ENCODE assay signal across 8 cellular contexts in the genomic region with DNA sequence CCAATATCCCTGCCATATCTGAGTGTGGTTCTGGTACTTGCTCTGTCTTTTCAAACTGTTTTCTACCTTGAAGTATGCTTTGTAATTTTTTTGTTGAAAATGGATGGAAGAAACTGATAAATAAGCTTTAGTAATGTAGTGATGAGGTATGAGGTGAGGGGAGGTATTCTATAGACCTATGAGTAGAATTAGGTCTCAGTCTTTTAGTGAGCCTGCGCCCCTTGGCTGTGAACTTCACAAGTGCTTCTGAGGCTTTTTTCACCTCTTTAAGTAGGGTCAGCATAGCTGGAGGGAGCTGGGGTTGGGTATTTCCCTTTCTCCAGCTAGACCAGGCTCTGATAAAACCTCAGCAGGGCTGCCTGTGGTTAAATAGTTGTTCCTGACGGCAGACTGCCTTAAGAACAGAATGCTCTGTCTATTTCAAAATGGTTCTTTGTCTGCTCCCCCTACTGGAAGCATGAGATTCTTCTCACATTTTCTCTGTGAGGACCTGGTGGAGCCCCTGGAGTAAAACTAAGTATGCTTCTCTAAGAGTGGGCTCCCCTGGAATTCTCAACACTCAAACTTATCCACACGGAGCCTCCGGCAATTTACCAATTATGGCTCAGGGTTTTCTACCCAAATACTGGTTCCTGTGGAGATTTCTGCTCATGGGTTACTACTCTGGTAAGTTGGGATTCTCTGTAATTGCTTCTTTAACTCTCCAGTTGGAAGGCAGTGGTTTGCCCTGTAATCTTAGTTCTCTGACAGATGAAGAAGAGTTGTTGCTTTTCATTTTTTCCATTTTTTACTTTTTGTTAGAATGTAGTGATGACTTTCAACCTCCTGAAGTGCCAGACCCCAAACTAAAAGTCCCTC. TPM values are rescaled to one million over a fixed set of nuclear protein-coding genes. Genes with fewer than 3 reads are reported as not detected.
DNase-seq lines count a peak whose midpoint lies in the region; ATAC-seq and TF ChIP-seq lines count a peak whose summit lies in the region.

No MANE protein-coding gene starts in this region.

- POLR2A ChIA-PET in activated CD4-positive, alpha-beta memory T cell treated with anti-CD3 and anti-CD28 coated beads, Interleukin-2, amount 10 ng/mL, durations not matched to agents 7 days and 5 days (lab: Charles Lee), result no interaction called here

- no peaks in the 10 kb centered on the region for H4K20me1 ChIP-seq in H9 (ENCODE audit: control insufficient read depth, insufficient read depth, insufficient read length)

- H2BK15ac ChIP-seq in H9 (ENCODE audit: low read depth, low read length), result no peak overlapping the region

- H3K36me3 Mint-ChIP-seq in H9 (ENCODE audit: insufficient read depth in 1 of 3, low read depth in 3 of 3), result peaks cover 0 to 7% (median 0%) of the 10 kb centered on the region in 3 experiments; a peak in 3 of 7 replicates
- no peaks in the 10 kb centered on the region for H3K36me3 Mint-ChIP-seq in activated naive CD4-positive, alpha-beta T cell treated with anti-CD3 and anti-CD28 coated beads for 36 hours (ENCODE audit: low read depth)
- H3K36me3 Mint-ChIP-seq in activated CD4-positive, alpha-beta memory T cell treated with anti-CD3 and anti-CD28 coated beads, Interleukin-2, amount 10 ng/mL, durations not matched to agents 7 days and 5 days (ENCODE audit: low read depth), result no peaks in the 10 kb centered on the region
- no peaks in the 10 kb centered on the region for H3K36me3 Mint-ChIP-seq in stimulated activated memory B cell treated with anti-CD40 and anti-IgM and Interleukin-4, amounts not matched to agents 10 μg/mL and 1 μg/mL and 100 μg/mL, for 72 hours

- no peaks in the 10 kb centered on the region for H3K27me3 ChIP-seq in H9 (ENCODE audit: insufficient read depth, low read length)

- no peak overlapping the region for H2BK12ac ChIP-seq in H9 (ENCODE audit: insufficient read length, low read depth, low read length)

- H3K23me2 ChIP-seq in H9 (ENCODE audit: insufficient read length, low read depth, low read length, poor library complexity, severe bottlenecking), result no peaks in the 10 kb centered on the region

- CTCF ChIA-PET in activated naive CD4-positive, alpha-beta T cell treated with anti-CD3 and anti-CD28 coated beads for 36 hours (lab: Charles Lee), result interaction anchor here (0.7 to 3.2 kb wide), 8 partner anchors 10 to 364 kb away, joined by 3 to 11 read pairs (median 3); a partner anchor contains a TSS
- CTCF ChIA-PET in activated CD4-positive, alpha-beta memory T cell treated with anti-CD3 and anti-CD28 coated beads, Interleukin-2, amount 10 ng/mL, durations not matched to agents 7 days and 5 days (lab: Charles Lee), result interaction anchor here (0.7 kb wide), 1 partner anchor 373 kb away, joined by 3 read pairs; no protein-coding TSS in a partner anchor

- no peaks in the 10 kb centered on the region for H3K9me3 ChIP-seq in H9 (ENCODE audit: control insufficient read depth, low read depth, low read length)

- TF ChIP-seq CTCF in AG10803 (conservative IDR thresholded peaks at IDR 0.05; ENCODE audit: low read length) (peak; percentile 82), H9 (conservative IDR thresholded peaks at IDR 0.05) (peak; percentile 74)

- H2BK5ac ChIP-seq in H9 (ENCODE audit: insufficient read length, low read length), result no peak overlapping the region

- no peak overlapping the region for H3K27ac ChIP-seq in H9 (ENCODE audit: insufficient read length, low read depth, low read length)

- no peak overlapping the region for H3K4ac ChIP-seq in H9 (ENCODE audit: low read depth, low read length)

- intact Hi-C loops in activated naive CD4-positive, alpha-beta T cell treated with anti-CD3 and anti-CD28 coated beads for 36 hours (cut with micrococcal nuclease), result loop anchor here (10.0 kb wide), 2 partner anchors 132 to 352 kb away; no protein-coding TSS in a partner anchor

- no CpG with 5 or more reads among the region's 4 CpGs for WGBS in H9 (ENCODE audit: extremely low coverage, insufficient read length, low lambda C conversion rate)

- no peak overlapping the region for H3K4me2 ChIP-seq in H9 (ENCODE audit: insufficient read depth, insufficient read length, low read length)

- peaks cover 9 to 13% of the 10 kb centered on the region in 2 experiments for H3K9me3 Mint-ChIP-seq in H9
- H3K9me3 Mint-ChIP-seq in activated naive CD4-positive, alpha-beta T cell treated with anti-CD3 and anti-CD28 coated beads for 36 hours, result peaks cover 8% of the 10 kb centered on the region
- peaks cover 3% of the 10 kb centered on the region for H3K9me3 Mint-ChIP-seq in activated CD4-positive, alpha-beta memory T cell treated with anti-CD3 and anti-CD28 coated beads, Interleukin-2, amount 10 ng/mL, durations not matched to agents 7 days and 5 days
- peaks cover 9% of the 10 kb centered on the region for H3K9me3 Mint-ChIP-seq in stimulated activated memory B cell treated with anti-CD40 and anti-IgM and Interleukin-4, amounts not matched to agents 10 μg/mL and 1 μg/mL and 100 μg/mL, for 72 hours

- no peak for ATAC-seq in stimulated activated memory B cell treated with anti-CD40 and anti-IgM and Interleukin-4, amounts not matched to agents 10 μg/mL and 1 μg/mL and 100 μg/mL, for 72 hours

- peaks cover 2% of the 10 kb centered on the region for H3K27me3 Mint-ChIP-seq in H9 (ENCODE audit: low read depth)
- peaks cover 35% of the 10 kb centered on the region for H3K27me3 Mint-ChIP-seq in activated naive CD4-positive, alpha-beta T cell treated with anti-CD3 and anti-CD28 coated beads for 36 hours (ENCODE audit: low read depth)
- peaks cover 44% of the 10 kb centered on the region for H3K27me3 Mint-ChIP-seq in activated CD4-positive, alpha-beta memory T cell treated with anti-CD3 and anti-CD28 coated beads, Interleukin-2, amount 10 ng/mL, durations not matched to agents 7 days and 5 days
- peaks cover 56% of the 10 kb centered on the region for H3K27me3 Mint-ChIP-seq in stimulated activated memory B cell treated with anti-CD40 and anti-IgM and Interleukin-4, amounts not matched to agents 10 μg/mL and 1 μg/mL and 100 μg/mL, for 72 hours

- H3K4me1 Mint-ChIP-seq in H9, result peaks cover 7 to 8% of the 10 kb centered on the region in 2 experiments; a peak in 3 of 4 replicates
- peaks cover 3% of the 10 kb centered on the region for H3K4me1 Mint-ChIP-seq in activated naive CD4-positive, alpha-beta T cell treated with anti-CD3 and anti-CD28 coated beads for 36 hours (ENCODE audit: low read depth)
- no peaks in the 10 kb centered on the region for H3K4me1 Mint-ChIP-seq in activated CD4-positive, alpha-beta memory T cell treated with anti-CD3 and anti-CD28 coated beads, Interleukin-2, amount 10 ng/mL, durations not matched to agents 7 days and 5 days
- no peaks in the 10 kb centered on the region for H3K4me1 Mint-ChIP-seq in stimulated activated memory B cell treated with anti-CD40 and anti-IgM and Interleukin-4, amounts not matched to agents 10 μg/mL and 1 μg/mL and 100 μg/mL, for 72 hours

- H2AFZ ChIP-seq in H9 (ENCODE audit: low read length), result no peak overlapping the region

- no peaks in the 10 kb centered on the region for H3K79me2 ChIP-seq in H9 (ENCODE audit: insufficient read depth, low read length)

- H3T11ph ChIP-seq in H9 (ENCODE audit: low read length), result no peak overlapping the region

- no peak overlapping the region for H3K23ac ChIP-seq in H9 (ENCODE audit: insufficient read length, low read depth, low read length)

- no peaks in the 10 kb centered on the region for H3K79me1 ChIP-seq in H9 (ENCODE audit: insufficient read depth, low read depth, low read length, poor library complexity, severe bottlenecking)

- H3K4me3 Mint-ChIP-seq in H9, result no peak overlapping the region
- H3K4me3 Mint-ChIP-seq in activated naive CD4-positive, alpha-beta T cell treated with anti-CD3 and anti-CD28 coated beads for 36 hours, result no peak overlapping the region
- H3K4me3 Mint-ChIP-seq in activated CD4-positive, alpha-beta memory T cell treated with anti-CD3 and anti-CD28 coated beads, Interleukin-2, amount 10 ng/mL, durations not matched to agents 7 days and 5 days, result no peak overlapping the region
- H3K4me3 Mint-ChIP-seq in stimulated activated memory B cell treated with anti-CD40 and anti-IgM and Interleukin-4, amounts not matched to agents 10 μg/mL and 1 μg/mL and 100 μg/mL, for 72 hours, result no peak overlapping the region

- no peaks in the 10 kb centered on the region for H3K4me1 ChIP-seq in H9 (ENCODE audit: insufficient read depth, low read length)

- no peak overlapping the region for H4K91ac ChIP-seq in H9 (ENCODE audit: insufficient read length, low read depth, low read length)

- no peak overlapping the region for H3K9ac ChIP-seq in H9 (ENCODE audit: extremely low read depth, insufficient read length, low read length)

- H4K5ac ChIP-seq in H9 (ENCODE audit: insufficient read length, low read depth, low read length), result no peak overlapping the region

- H3K27ac Mint-ChIP-seq in H9, result no peak overlapping the region
- no peak overlapping the region for H3K27ac Mint-ChIP-seq in activated naive CD4-positive, alpha-beta T cell treated with anti-CD3 and anti-CD28 coated beads for 36 hours
- H3K27ac Mint-ChIP-seq in activated CD4-positive, alpha-beta memory T cell treated with anti-CD3 and anti-CD28 coated beads, Interleukin-2, amount 10 ng/mL, durations not matched to agents 7 days and 5 days, result no peak overlapping the region
- no peak overlapping the region for H3K27ac Mint-ChIP-seq in stimulated activated memory B cell treated with anti-CD40 and anti-IgM and Interleukin-4, amounts not matched to agents 10 μg/mL and 1 μg/mL and 100 μg/mL, for 72 hours

- H3K4me3 ChIP-seq in AG10803 (ENCODE audit: low read length), result no peak overlapping the region

- no peak overlapping the region for H2AK5ac ChIP-seq in H9 (ENCODE audit: insufficient read length, low read length)

- H3K56ac ChIP-seq in H9 (ENCODE audit: insufficient read length, low read depth, low read length), result no peak overlapping the region

- DNase-seq in AG10803 (ENCODE audit: low read depth) (peak; percentile 81), H9 (peak; percentile 61), RPMI8226 (peak; percentile 76), fibroblast of gingiva (ENCODE audit: low read depth) (peak; percentile 44), non-pigmented ciliary epithelial cell (ENCODE audit: low read depth) (peak; percentile 58)
- no peak for DNase-seq in activated naive CD4-positive, alpha-beta T cell treated with anti-CD3 and anti-CD28 coated beads for 36 hours
- no peak for DNase-seq in activated CD4-positive, alpha-beta memory T cell treated with anti-CD3 and anti-CD28 coated beads, Interleukin-2, amount 10 ng/mL, durations not matched to agents 7 days and 5 days

- no peak overlapping the region for H4K8ac ChIP-seq in H9 (replicated peaks; ENCODE audit: insufficient read length, low read depth, low read length)

- H3K14ac ChIP-seq in H9 (ENCODE audit: insufficient read depth, low read length), result no peak overlapping the region

- no peak overlapping the region for H2BK20ac ChIP-seq in H9 (ENCODE audit: low read depth, low read length, poor library complexity, severe bottlenecking)

- H2BK120ac ChIP-seq in H9 (ENCODE audit: low read depth, low read length, poor library complexity, severe bottlenecking), result no peak overlapping the region

- H3K18ac ChIP-seq in H9 (ENCODE audit: insufficient read length, low read depth, low read length), result no peak overlapping the region

RNA-seq across cellular contexts. Expression of a gene that starts 13.1 kb away (rescaled TPM):
- total RNA-seq in H9 (2021), result not detected in 2 replicates
- total RNA-seq in activated naive CD4-positive, alpha-beta T cell treated with anti-CD3 and anti-CD28 coated beads for 36 hours, result not detected
- not detected for total RNA-seq in activated CD4-positive, alpha-beta memory T cell treated with anti-CD3 and anti-CD28 coated beads, Interleukin-2, amount 10 ng/mL, durations not matched to agents 7 days and 5 days

RNA-seq across cellular contexts. Expression of a gene that starts 14.0 kb away (rescaled TPM):
- not detected in 2 replicates for total RNA-seq in H9 (2021)
- not detected for total RNA-seq in activated naive CD4-positive, alpha-beta T cell treated with anti-CD3 and anti-CD28 coated beads for 36 hours
- total RNA-seq in activated CD4-positive, alpha-beta memory T cell treated with anti-CD3 and anti-CD28 coated beads, Interleukin-2, amount 10 ng/mL, durations not matched to agents 7 days and 5 days, result not detected

RNA-seq across cellular contexts. Expression of a gene that starts 33.5 kb away (rescaled TPM):
- total RNA-seq in H9 (2021), result not detected in 2 replicates
- total RNA-seq in activated naive CD4-positive, alpha-beta T cell treated with anti-CD3 and anti-CD28 coated beads for 36 hours, result not detected
- not detected for total RNA-seq in activated CD4-positive, alpha-beta memory T cell treated with anti-CD3 and anti-CD28 coated beads, Interleukin-2, amount 10 ng/mL, durations not matched to agents 7 days and 5 days

RNA-seq across cellular contexts. Expression of a gene that starts 45.9 kb away (rescaled TPM):
- total RNA-seq in H9 (2021), result not detected in 2 replicates
- total RNA-seq in activated naive CD4-positive, alpha-beta T cell treated with anti-CD3 and anti-CD28 coated beads for 36 hours, result not detected
- total RNA-seq in activated CD4-positive, alpha-beta memory T cell treated with anti-CD3 and anti-CD28 coated beads, Interleukin-2, amount 10 ng/mL, durations not matched to agents 7 days and 5 days, result not detected

RNA-seq across cellular contexts. Expression of a gene that starts 55.1 kb away (rescaled TPM):
- not detected in 2 replicates for total RNA-seq in H9 (2021)
- not detected for total RNA-seq in activated naive CD4-positive, alpha-beta T cell treated with anti-CD3 and anti-CD28 coated beads for 36 hours
- total RNA-seq in activated CD4-positive, alpha-beta memory T cell treated with anti-CD3 and anti-CD28 coated beads, Interleukin-2, amount 10 ng/mL, durations not matched to agents 7 days and 5 days, result not detected

Comparison
In these comparisons a context has a peak if more than half of its experiments do, and no peak if none do; other contexts are left out.
1. DNase-seq: peak in AG10803 (single experiment), H9 (single experiment), RPMI8226 (single experiment), fibroblast of gingiva (single experiment) and non-pigmented ciliary epithelial cell (single experiment); none in activated naive CD4-positive, alpha-beta T cell treated with anti-CD3 and anti-CD28 coated beads for 36 hours (single experiment) and activated CD4-positive, alpha-beta memory T cell treated with anti-CD3 and anti-CD28 coated beads, Interleukin-2, amount 10 ng/mL, durations not matched to agents 7 days and 5 days (single experiment).